Comparison of ENCODE assay signal across 9 cellular contexts in genomic region chr5:173315495-173316352, GRCh38. TPM values are rescaled to one million over a fixed set of nuclear protein-coding genes. Genes with fewer than 3 reads are reported as not detected.
DNase-seq lines count a peak whose midpoint lies in the region; ATAC-seq, FAIRE-seq and TF ChIP-seq lines count a peak whose summit lies in the region.
"Had no signal": no experiment of that assay in that cellular context is flagged by ENCODE, and none has a peak within 500 bp of the region (broad histone marks: within the 10 kb centered on the region; RNA-seq: fewer than 3 reads in every experiment).

No MANE protein-coding gene starts in this region.

- intact Hi-C loops in dorsolateral prefrontal cortex (cut with DNase I) = no loop called here

- TF ChIP-seq POLR2A in H54 (IDR thresholded peaks at IDR 0.05; ENCODE audit: low read depth, low read length) = no peak

- H3K4me3 ChIP-seq in BE2C (ENCODE audit: low read depth, low read length) = peak overlapping the region; percentile 32
- H3K4me3 ChIP-seq in dorsolateral prefrontal cortex = peak overlapping the region in 50 of 59 donors; percentile 2 to 52 (median 28)

- peaks cover 24% of the 10 kb centered on the region for H3K36me3 ChIP-seq in BE2C

- peak overlapping the region in 2 of 59 donors; percentile 17 to 31 for H3K27ac ChIP-seq in dorsolateral prefrontal cortex

- no peak for TF ChIP-seq CTCF in BE2C (IDR thresholded peaks at IDR 0.05; ENCODE audit: low read depth, low read length)
- no peak for TF ChIP-seq CTCF in dorsolateral prefrontal cortex (IDR thresholded peaks at IDR 0.05 in 54 of 56, conservative IDR thresholded peaks at IDR 0.05 in 2 of 56; ENCODE audit: low read depth in 1 of 56, partially characterized antibody in 56 of 56)

- H3K4me1 ChIP-seq in BE2C = peaks cover 19% of the 10 kb centered on the region

- FAIRE-seq in H54 (lab: Jason Lieb, UNC) = no peak

- ATAC-seq in GM21367 (IDR thresholded peaks at IDR 0.05; ENCODE audit: unreplicated experiment) (no peak), GM19395 (IDR thresholded peaks at IDR 0.05; ENCODE audit: unreplicated experiment) (no peak)

- DNase-seq in BE2C (peak; percentile 85), NCI-H1694 (lab: John Stamatoyannopoulos, UW) (peak; percentile 29), dorsolateral prefrontal cortex (no peak), myocyte (ENCODE audit: low read depth) (peak; percentile 81), H54 (ENCODE audit: insufficient read length, low spot score) (no peak), GM19238 (ENCODE audit: insufficient read length, low spot score) (no peak)
- DNase-seq: activated B cell treated with CpG ODN at 0.5 μM for 24 hours had no signal

- H3K27me3 ChIP-seq in BE2C = no peaks in the 10 kb centered on the region
- peaks cover 0 to 45% (median 3%) of the 10 kb centered on the region in 45 donors for H3K27me3 ChIP-seq in dorsolateral prefrontal cortex

- no peaks in the 10 kb centered on the region for H3K9me3 ChIP-seq in BE2C

RNA-seq across cellular contexts. Expression of gene STC2, which starts 12.5 kb away (rescaled TPM):
- polyA plus RNA-seq in BE2C (2012; ENCODE audit: insufficient read depth, insufficient read length, low read depth) = 230 TPM
- total RNA-seq in dorsolateral prefrontal cortex = 1 to 10 TPM in 93 of 120 experiments, under 1 TPM in 27; 0.25 to 8.7 (median 1.7) TPM
- total RNA-seq in myocyte = 482 and 489 TPM in 2 replicates
- 203 TPM for polyA plus RNA-seq in myocyte (2012)

Comparison
In these comparisons a context has a peak if more than half of its experiments do, and no peak if none do; other contexts are left out.
1. DNase-seq: peak in BE2C (single experiment), NCI-H1694 (single experiment) and myocyte (single experiment); none in dorsolateral prefrontal cortex (0 of 10), H54 (single experiment) and GM19238 (single experiment).
2. RNA of gene STC2, which starts 12.5 kb away (total RNA-seq): 482 to 489 TPM in myocyte; 0.25 to 8.7 TPM in dorsolateral prefrontal cortex; every median in the first group is over 10 times any median in the second.